ENCODE assay signal across 2 cellular contexts in the genomic region with DNA sequence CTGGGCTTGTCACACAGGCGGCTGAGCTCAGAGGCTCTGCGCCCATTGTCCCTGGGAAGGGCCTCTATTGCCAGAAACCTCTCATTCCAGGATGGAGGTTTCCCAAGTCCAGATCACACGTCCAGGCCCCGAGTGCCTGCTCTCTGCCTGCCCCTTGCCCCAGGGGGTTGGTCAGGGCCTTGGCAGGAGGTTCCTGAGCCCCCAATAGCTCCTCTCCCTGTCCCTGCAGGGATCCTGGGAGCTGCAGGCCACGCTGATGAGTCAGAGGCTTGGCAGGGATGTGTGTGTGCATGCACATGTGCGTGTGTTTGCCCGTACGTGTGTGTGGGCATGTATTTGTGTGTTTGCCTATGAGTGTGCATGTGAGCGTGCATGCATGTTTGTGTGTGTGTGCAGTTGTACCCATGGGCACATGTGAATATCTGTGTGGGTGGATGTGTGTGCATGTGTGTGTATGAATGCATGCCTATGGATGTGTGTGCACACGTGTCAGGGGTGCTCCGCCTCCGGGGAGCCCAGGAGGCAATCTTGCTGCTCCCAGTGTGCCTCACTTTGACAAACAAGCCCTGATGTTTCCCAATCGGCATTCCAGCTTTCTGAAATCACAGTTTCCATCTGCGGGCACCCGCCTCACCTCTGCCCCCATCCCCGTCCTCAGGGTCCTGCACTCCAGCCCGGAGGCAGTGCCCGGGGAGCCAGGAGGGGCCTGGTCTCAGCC.
TF ChIP-seq lines count a peak whose summit lies in the region.

No MANE protein-coding gene starts in this region.

TF ChIP-seq in IMR-90, 13 proteins besides CTCF, POLR2A, EP300 and RAD21:
- TF ChIP-seq, protein P1, sequence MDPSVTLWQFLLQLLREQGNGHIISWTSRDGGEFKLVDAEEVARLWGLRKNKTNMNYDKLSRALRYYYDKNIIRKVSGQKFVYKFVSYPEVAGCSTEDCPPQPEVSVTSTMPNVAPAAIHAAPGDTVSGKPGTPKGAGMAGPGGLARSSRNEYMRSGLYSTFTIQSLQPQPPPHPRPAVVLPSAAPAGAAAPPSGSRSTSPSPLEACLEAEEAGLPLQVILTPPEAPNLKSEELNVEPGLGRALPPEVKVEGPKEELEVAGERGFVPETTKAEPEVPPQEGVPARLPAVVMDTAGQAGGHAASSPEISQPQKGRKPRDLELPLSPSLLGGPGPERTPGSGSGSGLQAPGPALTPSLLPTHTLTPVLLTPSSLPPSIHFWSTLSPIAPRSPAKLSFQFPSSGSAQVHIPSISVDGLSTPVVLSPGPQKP (IDR thresholded peaks at IDR 0.05; ENCODE audit: borderline replicate concordance, low read depth, low read length) = no peak
- TF ChIP-seq, protein P2, sequence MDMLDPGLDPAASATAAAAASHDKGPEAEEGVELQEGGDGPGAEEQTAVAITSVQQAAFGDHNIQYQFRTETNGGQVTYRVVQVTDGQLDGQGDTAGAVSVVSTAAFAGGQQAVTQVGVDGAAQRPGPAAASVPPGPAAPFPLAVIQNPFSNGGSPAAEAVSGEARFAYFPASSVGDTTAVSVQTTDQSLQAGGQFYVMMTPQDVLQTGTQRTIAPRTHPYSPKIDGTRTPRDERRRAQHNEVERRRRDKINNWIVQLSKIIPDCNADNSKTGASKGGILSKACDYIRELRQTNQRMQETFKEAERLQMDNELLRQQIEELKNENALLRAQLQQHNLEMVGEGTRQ (IDR thresholded peaks at IDR 0.05; ENCODE audit: low read depth, low read length) = peak; percentile 67
- TF ChIP-seq MXI1 (IDR thresholded peaks at IDR 0.05; ENCODE audit: borderline replicate concordance, low read depth, low read length) (0 out of 2 replicates have a peak, but pooled peaks have one; percentile 94), NFE2L2 (IDR thresholded peaks at IDR 0.05; ENCODE audit: low read depth, low read length) (no peak), RFX5 (IDR thresholded peaks at IDR 0.05; ENCODE audit: low read depth, low read length) (no peak), RCOR1 (IDR thresholded peaks at IDR 0.05; ENCODE audit: insufficient replicate concordance, low read length) (no peak), SMC3 (IDR thresholded peaks at IDR 0.05; ENCODE audit: low read depth, low read length) (no peak), FOS (IDR thresholded peaks at IDR 0.05; ENCODE audit: low read depth, low read length) (peak; percentile 63), MAZ (IDR thresholded peaks at IDR 0.05; ENCODE audit: borderline replicate concordance, low read depth, low read length) (0 out of 2 replicates have a peak, but pooled peaks have one; percentile 66), CHD1 (IDR thresholded peaks at IDR 0.05; ENCODE audit: low read depth, low read length) (no peak), MAFK (IDR thresholded peaks at IDR 0.05; ENCODE audit: low read depth, low read length) (no peak), BHLHE40 (IDR thresholded peaks at IDR 0.05; ENCODE audit: low read depth, low read length) (peak; percentile 49), CEBPB (IDR thresholded peaks at IDR 0.05; ENCODE audit: low read depth, low read length) (peak; percentile 98)
TF ChIP-seq in IMR-90: peak in this region for 6.

TF ChIP-seq in GM12891, 5 proteins besides CTCF, POLR2A, EP300 and RAD21:
- TF ChIP-seq SPI1 (IDR thresholded peaks at IDR 0.05; ENCODE audit: low read depth, low read length) (no peak), PAX5 (IDR thresholded peaks at IDR 0.05; ENCODE audit: insufficient read depth, low read length, severe bottlenecking) (no peak), POLR2AphosphoS5 (IDR thresholded peaks at IDR 0.05; ENCODE audit: low read depth, low read length) (no peak), TAF1 (IDR thresholded peaks at IDR 0.05; ENCODE audit: low read depth, low read length) (no peak), POU2F2 (IDR thresholded peaks at IDR 0.05; ENCODE audit: low read depth, low read length) (no peak)
